Comparison of ENCODE assay signal across 8 cellular contexts in the genomic region with DNA sequence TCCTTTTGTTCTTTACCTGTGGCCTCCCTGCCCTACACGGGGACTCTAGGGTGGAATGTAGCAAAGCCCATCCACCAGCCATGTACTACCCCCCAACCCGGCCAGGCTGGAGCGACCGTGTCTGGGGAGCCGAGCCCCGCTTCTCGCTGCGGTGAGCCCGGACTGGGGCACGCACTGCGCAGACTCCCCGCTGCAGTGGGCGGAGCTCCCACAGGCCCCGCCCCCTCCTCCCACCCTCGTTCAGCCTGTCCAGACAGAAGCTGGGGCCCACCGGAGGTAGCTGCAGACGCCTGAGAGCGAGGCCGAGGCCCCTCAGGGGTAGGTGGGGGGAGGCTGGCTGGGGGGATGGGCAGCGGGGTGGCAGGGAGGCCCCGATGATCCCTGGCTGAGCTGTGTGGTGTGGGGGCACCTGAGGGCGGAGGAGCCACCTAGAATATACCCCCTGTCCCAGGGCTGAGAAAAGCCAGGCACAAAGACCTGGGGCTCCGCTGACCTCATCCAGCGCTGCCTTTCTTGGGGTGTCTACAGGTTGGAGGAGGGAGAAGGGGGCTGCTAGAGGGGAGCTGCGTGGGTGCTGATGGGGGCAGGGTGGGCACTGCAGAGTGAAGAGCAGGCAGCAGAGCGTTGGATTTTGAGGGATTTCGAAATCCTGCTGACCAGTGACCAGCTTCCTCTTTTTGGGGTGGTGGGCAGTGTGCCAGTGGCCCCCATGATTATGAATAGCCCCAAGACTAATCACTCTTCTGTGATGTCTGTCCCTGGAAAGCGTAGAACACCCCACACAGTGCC. TPM values are rescaled to one million over a fixed set of nuclear protein-coding genes. Genes with fewer than 3 reads are reported as not detected.
A peak's percentile ranks its signal among the peaks of the same experiment; 100 is the strongest.
DNase-seq lines count a peak whose midpoint lies in the region; ATAC-seq and TF ChIP-seq lines count a peak whose summit lies in the region.

No MANE protein-coding gene starts in this region.

- H3F3A ChIP-seq in OCI-LY1 (ENCODE audit: insufficient read depth, low read length) = no peaks in the 10 kb centered on the region

- in situ Hi-C loops in GM13977 (cut with MboI; ENCODE audit: low pct_unique_long_range_greater_than_20kb, low sequenced_read_pairs, unreplicated experiment) = no loop called here

- peak in 1 of 2 donors; percentile 48 for TF ChIP-seq POLR2A in adrenal gland (IDR thresholded peaks at IDR 0.05)

- H3K9me3 ChIP-seq in OCI-LY1 (ENCODE audit: low read length) (no peaks in the 10 kb centered on the region), adrenal gland (replicated peaks in 1 of 3) (no peaks in the 10 kb centered on the region), left ventricle myocardium inferior (replicated peaks) (no peaks in the 10 kb centered on the region), aorta (ENCODE audit: control insufficient read depth, low read length) (no peaks in the 10 kb centered on the region)

- intact Hi-C loops in adrenal gland (cut with DNase I) = no loop called here
- intact Hi-C loops in left ventricle myocardium inferior (cut with micrococcal nuclease) = no loop called here
- intact Hi-C loops in posterior vena cava (cut with DNase I) = no loop called here
- intact Hi-C loops in aorta (cut with DNase I) = no loop called here

- 12 to 30% (median 22%) methylated on average over 7 to 28 of the region's 28 CpGs for WGBS in adrenal gland, 4 donors
- WGBS in aorta, 2 donors = 19 to 23% methylated on average over 28 of the region's 28 CpGs

- peak; percentile 68 for ATAC-seq in aorta (ENCODE audit: low FRiP score)
- no peak for ATAC-seq in HG02884 (IDR thresholded peaks at IDR 0.05; ENCODE audit: unreplicated experiment)
- ATAC-seq in HG03108 (IDR thresholded peaks at IDR 0.05; ENCODE audit: unreplicated experiment) = no peak

- TF ChIP-seq CTCF in GM13977 (IDR thresholded peaks at IDR 0.05; ENCODE audit: extremely low read depth, insufficient read depth, missing control alignments) = no peak
- TF ChIP-seq CTCF in OCI-LY1 (IDR thresholded peaks at IDR 0.05; ENCODE audit: low read length) = no peak
- TF ChIP-seq CTCF in adrenal gland (IDR thresholded peaks at IDR 0.05) = no peak
- no peak for TF ChIP-seq CTCF in left ventricle myocardium inferior (IDR thresholded peaks at IDR 0.05; ENCODE audit: borderline replicate concordance)

- no peaks in the 10 kb centered on the region for H3K79me2 ChIP-seq in OCI-LY1 (ENCODE audit: insufficient read depth, low read length)

- no peaks in the 10 kb centered on the region for H3K27me3 ChIP-seq in OCI-LY1 (ENCODE audit: insufficient read depth, low read length)
- H3K27me3 ChIP-seq in adrenal gland = no peaks in the 10 kb centered on the region
- no peaks in the 10 kb centered on the region for H3K27me3 ChIP-seq in left ventricle myocardium inferior (ENCODE audit: low read depth)
- H3K27me3 ChIP-seq in aorta (ENCODE audit: control insufficient read depth in 1 of 2, insufficient read depth in 2 of 2, low read length in 1 of 2) = no peaks in the 10 kb centered on the region

- H3K9ac ChIP-seq in OCI-LY1 (ENCODE audit: low read length) = peak overlapping the region; percentile 43; the same call in 1 of the 2 replicates

- no peaks in the 10 kb centered on the region for H3K9me2 ChIP-seq in OCI-LY1 (ENCODE audit: low read depth, low read length)

- H3K4me1 ChIP-seq in OCI-LY1 (ENCODE audit: insufficient read depth, low read length, severe bottlenecking) (peaks cover 6% of the 10 kb centered on the region), adrenal gland (replicated peaks in 1 of 2) (peaks cover 6 to 14% of the 10 kb centered on the region in 2 donors), left ventricle myocardium inferior (peaks cover 19% of the 10 kb centered on the region), aorta (ENCODE audit: control insufficient read depth in 1 of 2, insufficient read depth in 2 of 2, low read length in 2 of 2) (no peaks in the 10 kb centered on the region)

- no peak overlapping the region for H2AFZ ChIP-seq in OCI-LY1 (ENCODE audit: low read length)

- H3K27ac ChIP-seq in OCI-LY1 (ENCODE audit: low read depth, low read length, poor library complexity, severe bottlenecking) (no peak overlapping the region), adrenal gland (peak overlapping the region in 4 of 5 donors; percentile 8 to 73 (median 54)), left ventricle myocardium inferior (replicated peaks) (no peak overlapping the region), aorta (ENCODE audit: low read depth in 1 of 2, low read length in 2 of 2) (no peak overlapping the region)

- H3K36me3 ChIP-seq in OCI-LY1 (ENCODE audit: insufficient read depth, low read length) (no peaks in the 10 kb centered on the region; the same call in 1 of the 2 replicates), adrenal gland (replicated peaks in 1 of 2) (peaks cover 0 to 41% of the 10 kb centered on the region in 2 donors), left ventricle myocardium inferior (peaks cover 41% of the 10 kb centered on the region), aorta (ENCODE audit: control insufficient read depth in 1 of 2, insufficient read depth in 2 of 2, low read length in 1 of 2) (no peaks in the 10 kb centered on the region)

- H4K20me1 ChIP-seq in OCI-LY1 (ENCODE audit: insufficient read depth, low read length) = no peaks in the 10 kb centered on the region

- DNase-seq in GM13977 (ENCODE audit: low spot score) (peak; percentile 97), adrenal gland (peak; percentile 76 to 90 (median 82)), left ventricle myocardium inferior (peak; percentile 58), posterior vena cava (ENCODE audit: low spot score) (peak; percentile 89), aorta (peak; percentile 83 to 90)

- peak overlapping the region; percentile 68 for H3K4me2 ChIP-seq in OCI-LY1 (ENCODE audit: low read length)

- peak overlapping the region; percentile 53 for H3K4me3 ChIP-seq in OCI-LY1 (ENCODE audit: low read depth, low read length, poor library complexity, severe bottlenecking)
- H3K4me3 ChIP-seq in adrenal gland = peak overlapping the region in 2 of 4 donors; percentile 24 to 69
- peak overlapping the region; percentile 56 for H3K4me3 ChIP-seq in left ventricle myocardium inferior
- H3K4me3 ChIP-seq in aorta (ENCODE audit: low read length in 2 of 2) = no peak overlapping the region

RNA-seq across cellular contexts. Expression of gene PLD3, which starts 17.3 kb away (rescaled TPM):
- total RNA-seq in adrenal gland (1,000 to 10,000 TPM in 1 of 8 donors, 100 to 1,000 TPM in 7; 329 to 1,019 (median 476) TPM), left ventricle myocardium inferior (156 TPM), posterior vena cava (100 to 1,000 TPM; 153 to 281 TPM), aorta (100 to 1,000 TPM; 184 to 291 TPM)
- polyA plus RNA-seq in adrenal gland (100 to 1,000 TPM; 170 to 374 (median 280) TPM), aorta (100 to 1,000 TPM; 143 to 234 TPM)

RNA-seq across cellular contexts. Expression of gene C19orf47, which starts 17.6 kb away (rescaled TPM):
- 10 to 100 TPM; 10.9 to 18.2 (median 14.6) TPM for total RNA-seq in adrenal gland
- polyA plus RNA-seq in adrenal gland = 10 to 100 TPM in 2 of 3 donors, 1 to 10 TPM in 1; 7.7 to 20.9 (median 17.5) TPM
- 166 TPM for total RNA-seq in left ventricle myocardium inferior
- 10 to 100 TPM; 13.2 to 16.9 TPM for total RNA-seq in posterior vena cava
- total RNA-seq in aorta = 10 to 100 TPM; 16.9 to 22.3 TPM
- 10 to 100 TPM; 11.3 to 20.5 TPM for polyA plus RNA-seq in aorta

RNA-seq across cellular contexts. Expression of gene HIPK4, which starts 24.2 kb away (rescaled TPM):
- under 1 TPM in 6 of 8 donors, not detected in 2; 0.11 to 0.34 (median 0.23) TPM for total RNA-seq in adrenal gland
- polyA plus RNA-seq in adrenal gland = under 1 TPM in 2 of 3 donors, not detected in 1; 0.20 to 0.24 TPM
- not detected for total RNA-seq in left ventricle myocardium inferior
- under 1 TPM in 1 of 2 donors, not detected in 1; 0.29 TPM for total RNA-seq in posterior vena cava
- under 1 TPM; 0.21 to 0.23 TPM for total RNA-seq in aorta
- under 1 TPM in 1 of 2 donors, not detected in 1; 0.51 TPM for polyA plus RNA-seq in aorta

RNA-seq across cellular contexts. Expression of gene PRX, which starts 47.4 kb away (rescaled TPM):
- total RNA-seq in adrenal gland (10 to 100 TPM in 5 of 8 donors, 1 to 10 TPM in 3; 5.4 to 12.8 (median 10.4) TPM), left ventricle myocardium inferior (3.3 TPM), posterior vena cava (1 to 10 TPM; 3.4 to 3.5 TPM), aorta (1 to 10 TPM; 4.9 to 7.6 TPM)
- polyA plus RNA-seq in adrenal gland (1 to 10 TPM; 3.2 to 6.6 (median 3.9) TPM), aorta (1 to 10 TPM; 3.1 to 5.2 TPM)

RNA-seq across cellular contexts. Expression of gene SERTAD1, which starts 60.0 kb away (rescaled TPM):
- total RNA-seq in adrenal gland (10 to 100 TPM; 10.2 to 20.8 (median 13.9) TPM), left ventricle myocardium inferior (9.2 TPM), posterior vena cava (10 to 100 TPM; 12.2 to 16.2 TPM), aorta (10 to 100 TPM; 19.7 to 27.8 TPM)
- polyA plus RNA-seq in adrenal gland (10 to 100 TPM in 2 of 3 donors, 1 to 10 TPM in 1; 1.7 to 20.6 (median 11.1) TPM), aorta (10 to 100 TPM; 13.0 to 15.8 TPM)

Comparison
In these comparisons a context has a peak if more than half of its experiments do, and no peak if none do; other contexts are left out.
1. H3K27ac ChIP-seq: peak in adrenal gland (4 of 5); none in OCI-LY1 (single experiment), left ventricle myocardium inferior (single experiment) and aorta (0 of 2).
2. H3K4me3 ChIP-seq: peak in OCI-LY1 (single experiment) and left ventricle myocardium inferior (single experiment); none in aorta (0 of 2).
3. Peak in every context shown above with its lines, with median percentiles within 50 percentile points of each other: DNase-seq.